In genomic region chr14:39432179-39432618, GRCh38 we compare ENCODE assay signal across 1 cellular context.
TF ChIP-seq lines count a peak whose summit lies in the region.

Gene FBXO33, minus strand, starts transcription at chr14:39432433. Its CDS starts 271 bp downstream, at chr14:39432162.

TF ChIP-seq in GM12878, 131 proteins besides CTCF, POLR2A, EP300 and RAD21 (continued from another document and continues in another):
- TF ChIP-seq ATF2 (IDR thresholded peaks at IDR 0.05; ENCODE audit: low read length) (no peak), CBX3 (IDR thresholded peaks at IDR 0.05; ENCODE audit: borderline replicate concordance, low read depth) (no peak), ESRRA (IDR thresholded peaks at IDR 0.05; ENCODE audit: low read length) (no peak), GATAD2B (conservative IDR thresholded peaks at IDR 0.05; ENCODE audit: low read depth) (peak; percentile 62; the same call in 1 of the 2 replicates), YBX1 (IDR thresholded peaks at IDR 0.05) (no peak), SREBF2 (IDR thresholded peaks at IDR 0.05; ENCODE audit: low read length) (no peak), SRF (IDR thresholded peaks at IDR 0.05; ENCODE audit: low read depth in 2 of 2, low read length in 2 of 2) (no peak), ASH2L (IDR thresholded peaks at IDR 0.05; ENCODE audit: borderline replicate concordance, low read depth) (no peak; the same call in 1 of the 2 replicates), FOS (IDR thresholded peaks at IDR 0.05; ENCODE audit: borderline replicate concordance, extremely low read depth, insufficient read length) (no peak), SMC3 (IDR thresholded peaks at IDR 0.05; ENCODE audit: borderline replicate concordance, low read length) (no peak), EZH2 (IDR thresholded peaks at IDR 0.05; ENCODE audit: borderline replicate concordance, control insufficient read depth, low read depth, low read length) (no peak), DPF2 (IDR thresholded peaks at IDR 0.05) (peak; percentile 19; the same call in 1 of the 2 replicates), SUPT20H (IDR thresholded peaks at IDR 0.05; ENCODE audit: borderline replicate concordance, control insufficient read depth, low read depth, low read length) (no peak), BCLAF1 (IDR thresholded peaks at IDR 0.05) (peak; percentile 98), MYC (IDR thresholded peaks at IDR 0.05; ENCODE audit: insufficient read depth, insufficient read length, insufficient replicate concordance, low read length, severe bottlenecking) (no peak), POLR2AphosphoS5 (IDR thresholded peaks at IDR 0.05; ENCODE audit: low read length) (no peak), SP1 (IDR thresholded peaks at IDR 0.05; ENCODE audit: low read depth, low read length) (peak; percentile 79), RCOR1 (conservative IDR thresholded peaks at IDR 0.05; ENCODE audit: low read depth, low read length) (no peak), PRDM15 (CRISPR knock-in tag; IDR thresholded peaks at IDR 0.05) (no peak), BCL11A (IDR thresholded peaks at IDR 0.05; ENCODE audit: low read depth, low read length) (no peak), USF1 (IDR thresholded peaks at IDR 0.05; ENCODE audit: borderline replicate concordance, extremely low read length, insufficient read depth, low read depth, low read length) (peak; percentile 90), EED (IDR thresholded peaks at IDR 0.05; ENCODE audit: low read depth) (no peak), ZNF274 (IDR thresholded peaks at IDR 0.05; ENCODE audit: insufficient read depth, insufficient read length) (no peak), YY1 (IDR thresholded peaks at IDR 0.05; ENCODE audit: low read depth, low read length) (no peak), MLLT1 (IDR thresholded peaks at IDR 0.05) (peak; percentile 85), ZNF622 (IDR thresholded peaks at IDR 0.05) (no peak), JUNB (IDR thresholded peaks at IDR 0.05) (no peak; the same call in 1 of the 2 replicates), BCL3 (IDR thresholded peaks at IDR 0.05; ENCODE audit: borderline replicate concordance, insufficient read depth, low read depth, low read length, poor library complexity, severe bottlenecking) (no peak), SMARCA5 (IDR thresholded peaks at IDR 0.05) (no peak), ATF3 (IDR thresholded peaks at IDR 0.05; ENCODE audit: borderline replicate concordance, extremely low read depth, low read depth, low read length) (peak; percentile 76; the same call in 1 of the 2 replicates), CEBPZ (IDR thresholded peaks at IDR 0.05; ENCODE audit: low read depth, low read length) (no peak), TCF7 (IDR thresholded peaks at IDR 0.05; ENCODE audit: borderline replicate concordance) (no peak), KAT2A (conservative IDR thresholded peaks at IDR 0.05; ENCODE audit: control insufficient read depth, low read depth, low read length) (no peak), E2F8 (IDR thresholded peaks at IDR 0.05; ENCODE audit: low read depth, partially characterized antibody) (no peak), NR2C1 (IDR thresholded peaks at IDR 0.05) (no peak), NFIC (IDR thresholded peaks at IDR 0.05; ENCODE audit: low read depth, low read length) (no peak), IRF3 (IDR thresholded peaks at IDR 0.05) (no peak), NFXL1 (IDR thresholded peaks at IDR 0.05; ENCODE audit: borderline replicate concordance) (no peak), EGR1 (IDR thresholded peaks at IDR 0.05; ENCODE audit: borderline replicate concordance in 1 of 2, low read depth in 2 of 2, low read length in 2 of 2) (peak in 1 of 2 experiments; percentile 0; a peak in 1 of 3 replicates), RFX5 (IDR thresholded peaks at IDR 0.05; ENCODE audit: low read depth, low read length) (no peak), SIN3A (IDR thresholded peaks at IDR 0.05; ENCODE audit: low read depth, low read length) (peak; percentile 15; the same call in 1 of the 2 replicates), KDM1A (IDR thresholded peaks at IDR 0.05; ENCODE audit: borderline replicate concordance) (no peak), MEF2A (IDR thresholded peaks at IDR 0.05; ENCODE audit: insufficient read depth, low read depth, low read length) (no peak)
